In genomic region chr18:13703899-13704298, GRCh38 we compare ENCODE assay signal across 25 cellular contexts. TPM values are rescaled to one million over a fixed set of nuclear protein-coding genes. Genes with fewer than 3 reads are reported as not detected.
DNase-seq lines count a peak whose midpoint lies in the region; ATAC-seq, FAIRE-seq and TF ChIP-seq lines count a peak whose summit lies in the region.
"Had no signal": no experiment of that assay in that cellular context is flagged by ENCODE, and none has a peak within 500 bp of the region (broad histone marks: within the 10 kb centered on the region; RNA-seq: fewer than 3 reads in every experiment).

No MANE protein-coding gene starts in this region.

- no peak for TF ChIP-seq EP300 in K562 (IDR thresholded peaks at IDR 0.05; ENCODE audit: low read length)

- H3K4me2 ChIP-seq in K562 (ENCODE audit: insufficient read depth, low read length), result no peak overlapping the region
- no peak overlapping the region for H3K4me2 ChIP-seq in neuronal stem cell (ENCODE audit: insufficient read depth, low read length, poor library complexity, severe bottlenecking)
- H3K4me2 ChIP-seq: smooth muscle cell had no signal

- H3K23ac ChIP-seq in neuronal stem cell (ENCODE audit: low read depth, low read length, poor library complexity), result no peak overlapping the region

- H3K18ac ChIP-seq in neuronal stem cell (ENCODE audit: low read length), result no peak overlapping the region

- H2BK15ac ChIP-seq in neuronal stem cell (ENCODE audit: low read length), result no peak overlapping the region

- H3K79me1 ChIP-seq in neuronal stem cell (ENCODE audit: low read depth, low read length), result no peaks in the 10 kb centered on the region

- peaks cover 7 to 26% of the 10 kb centered on the region in 2 donors for H3K4me1 Mint-ChIP-seq in effector memory CD8-positive, alpha-beta T cell (ENCODE audit: low read depth in 2 of 2)
- H3K4me1 Mint-ChIP-seq: activated CD8-positive, alpha-beta memory T cell treated with anti-CD3 and anti-CD28 coated beads, Interleukin-2, amount 10 ng/mL, durations not matched to agents 7 days and 5 days had no signal

- H3K4me1 ChIP-seq in K562 (replicated peaks in 1 of 2; ENCODE audit: control insufficient read depth in 2 of 2, insufficient read depth in 2 of 2, low read length in 2 of 2), result no peaks in the 10 kb centered on the region
- no peaks in the 10 kb centered on the region for H3K4me1 ChIP-seq in neuronal stem cell (ENCODE audit: control insufficient read depth in 2 of 2, insufficient read depth in 1 of 2, low read depth in 1 of 2, low read length in 2 of 2)
- H3K4me1 ChIP-seq: tibial artery had no signal

- H3K4me3 ChIP-seq in K562, result no peak overlapping the region
- H3K4me3 ChIP-seq in neuronal stem cell (ENCODE audit: low read length in 2 of 2), result no peak overlapping the region
- H3K4me3 ChIP-seq: esophagus muscularis mucosa, ovary, smooth muscle cell, tibial artery had no signal

- no peak overlapping the region for H3K9ac ChIP-seq in K562 (ENCODE audit: insufficient read depth in 1 of 2, low read depth in 2 of 2, low read length in 2 of 2)
- no peak overlapping the region for H3K9ac ChIP-seq in neuronal stem cell (ENCODE audit: low read depth, low read length, poor library complexity)

- H2BK120ac ChIP-seq in neuronal stem cell (ENCODE audit: low read depth, low read length), result no peak overlapping the region

- no peak for TF ChIP-seq CTCF in K562 (IDR thresholded peaks at IDR 0.05 in 2 of 3, conservative IDR thresholded peaks at IDR 0.05 in 1 of 3; ENCODE audit: insufficient read depth in 2 of 3, low read depth in 1 of 3, low read length in 3 of 3)

- no peaks in the 10 kb centered on the region; the same call in none of the 2 replicates for H3K9me3 ChIP-seq in K562 (replicated peaks; ENCODE audit: control insufficient read depth, insufficient read depth, low read depth, low read length)
- H3K9me3 ChIP-seq in neuronal stem cell (replicated peaks in 1 of 2; ENCODE audit: control insufficient read depth in 2 of 2, insufficient read depth in 1 of 2, low read depth in 1 of 2, low read length in 2 of 2), result peaks cover 2 to 53% of the 10 kb centered on the region in 2 donors
- H3K9me3 ChIP-seq: esophagus muscularis mucosa, ovary had no signal

- in situ Hi-C loops in K562 (cut with MboI), result no loop called here

- no peak overlapping the region for H3K27ac Mint-ChIP-seq in effector memory CD8-positive, alpha-beta T cell
- H3K27ac Mint-ChIP-seq: activated CD8-positive, alpha-beta memory T cell treated with anti-CD3 and anti-CD28 coated beads, Interleukin-2, amount 10 ng/mL, durations not matched to agents 7 days and 5 days; CD4-positive, CD25-positive, alpha-beta regulatory T cell; stimulated activated memory B cell treated with anti-CD40 and anti-IgM and Interleukin-4, amounts not matched to agents 10 μg/mL and 1 μg/mL and 100 μg/mL, for 72 hours had no signal

- H2AK5ac ChIP-seq in neuronal stem cell (ENCODE audit: low read depth, low read length), result no peak overlapping the region

- DNase-seq in NCI-H2227 (lab: John Stamatoyannopoulos, UW; ENCODE audit: unreplicated experiment) (peak; percentile 6), NCI-H2227 treated with DMSO at 0.1 percent for 48 hours (lab: John Stamatoyannopoulos, UW) (no peak), Kasumi-1 (lab: John Stamatoyannopoulos, UW) (peak; percentile 14 to 16), K562 (ENCODE audit: extremely low read depth in 1 of 4, low spot score in 3 of 4) (no peak), neuronal stem cell (ENCODE audit: low spot score) (peak; percentile 3)
- no peak for DNase-seq in activated CD4-positive, alpha-beta T cell treated with anti-CD3 and anti-CD28 coated beads for 1 hour
- no peak for DNase-seq in effector memory CD8-positive, alpha-beta T cell
- DNase-seq: activated CD4-positive, CD25-positive, alpha-beta regulatory T cell; activated CD8-positive, alpha-beta memory T cell treated with anti-CD3 and anti-CD28 coated beads, Interleukin-2, amount 10 ng/mL, durations not matched to agents 7 days and 5 days; activated effector memory CD4-positive, alpha-beta T cell treated with anti-CD3 and anti-CD28 coated beads, Interleukin-2, amount 50 U/mL, for 16 hours; anterior cingulate cortex; cortex of kidney; GF-D8; left colon; NCI-H1694 treated with DMSO at 0.1 percent for 48 hours; NCI-H774; ovary; T-helper 1 cell; tibial artery had no signal

- H3K27me3 ChIP-seq in K562 (ENCODE audit: control insufficient read depth in 2 of 2, insufficient read depth in 2 of 2, low read length in 2 of 2) (no peaks in the 10 kb centered on the region), neuronal stem cell (ENCODE audit: control insufficient read depth in 3 of 3, insufficient read depth in 3 of 3, low read depth in 1 of 3, low read length in 3 of 3) (no peaks in the 10 kb centered on the region)
- H3K27me3 ChIP-seq: esophagus muscularis mucosa, ovary, tibial artery had no signal

- H2AFZ ChIP-seq in K562 (ENCODE audit: low read depth, low read length) (no peak overlapping the region), neuronal stem cell (ENCODE audit: low read length) (no peak overlapping the region)

- no peak for FAIRE-seq in K562 (lab: Jason Lieb, UNC)

- H3K9me1 ChIP-seq in K562 (ENCODE audit: control insufficient read depth, insufficient read depth, low read length), result no peaks in the 10 kb centered on the region

- no TSS peak for BruUV-seq in K562 (replicated peaks; lab: Mats Ljungman, UMichigan)

- no peak overlapping the region for H2BK5ac ChIP-seq in neuronal stem cell (ENCODE audit: low read length)

- CTCF ChIA-PET in K562 (lab: Yijun Ruan, JAX; ENCODE audit: low intra/inter-chr PET ratio), result no interaction called here

- peaks cover 0 to 2% of the 10 kb centered on the region in 2 donors for H3K9me3 Mint-ChIP-seq in effector memory CD8-positive, alpha-beta T cell

- no peak for TF ChIP-seq POLR2A in K562 (conservative IDR thresholded peaks at IDR 0.05)

- 94% methylated on average over 1 of the region's 1 CpG for WGBS in K562 (ENCODE audit: insufficient coverage, low coverage, missing lambda C conversion rate)
- WGBS in neuronal stem cell (ENCODE audit: extremely low coverage in 2 of 2, insufficient read length in 2 of 2, insufficient replicate concordance in 1 of 2), 2 donors, result no CpG with 5 or more reads among the region's 1 CpG

- peaks cover 2% of the 10 kb centered on the region; the same call in 1 of the 3 replicates for H3K36me3 ChIP-seq in K562 (ENCODE audit: control insufficient read depth, insufficient read depth, low read length)
- H3K36me3 ChIP-seq in neuronal stem cell (replicated peaks in 1 of 2; ENCODE audit: control insufficient read depth in 2 of 2, insufficient read depth in 2 of 2, low read length in 2 of 2), result no peaks in the 10 kb centered on the region
- H3K36me3 ChIP-seq: esophagus muscularis mucosa, ovary, tibial artery had no signal

- no peak overlapping the region for H4K8ac ChIP-seq in neuronal stem cell (ENCODE audit: low read depth, low read length)

- no peak for TF ChIP-seq RAD21 in K562 (CRISPR knock-in tag; conservative IDR thresholded peaks at IDR 0.05 in 1 of 2, IDR thresholded peaks at IDR 0.05 in 1 of 2)

- H3K4me3 Mint-ChIP-seq in effector memory CD8-positive, alpha-beta T cell, result no peak overlapping the region
- H3K4me3 Mint-ChIP-seq: activated CD8-positive, alpha-beta memory T cell treated with anti-CD3 and anti-CD28 coated beads, Interleukin-2, amount 10 ng/mL, durations not matched to agents 7 days and 5 days; CD4-positive, CD25-positive, alpha-beta regulatory T cell; stimulated activated memory B cell treated with anti-CD40 and anti-IgM and Interleukin-4, amounts not matched to agents 10 μg/mL and 1 μg/mL and 100 μg/mL, for 72 hours had no signal

- H3K27ac ChIP-seq in K562 (ENCODE audit: extremely low read depth, low read depth, low read length), result no peak overlapping the region
- no peak overlapping the region for H3K27ac ChIP-seq in neuronal stem cell (replicated peaks; ENCODE audit: low read length)
- H3K27ac ChIP-seq: esophagus muscularis mucosa, HL-60, ovary, tibial artery had no signal

- no peak overlapping the region for H2BK12ac ChIP-seq in neuronal stem cell (ENCODE audit: low read length)

- H3K27me3 Mint-ChIP-seq in effector memory CD8-positive, alpha-beta T cell, result no peaks in the 10 kb centered on the region
- H3K27me3 Mint-ChIP-seq: activated CD8-positive, alpha-beta memory T cell treated with anti-CD3 and anti-CD28 coated beads, Interleukin-2, amount 10 ng/mL, durations not matched to agents 7 days and 5 days; CD4-positive, CD25-positive, alpha-beta regulatory T cell; stimulated activated memory B cell treated with anti-CD40 and anti-IgM and Interleukin-4, amounts not matched to agents 10 μg/mL and 1 μg/mL and 100 μg/mL, for 72 hours had no signal

- no peaks in the 10 kb centered on the region for H3K36me3 Mint-ChIP-seq in effector memory CD8-positive, alpha-beta T cell (ENCODE audit: insufficient read depth)

- no peak overlapping the region for H3K4ac ChIP-seq in neuronal stem cell (ENCODE audit: low read length)

- POLR2A ChIA-PET in K562 (lab: Yijun Ruan, JAX), result interaction anchor here (1.2 to 1.6 kb wide), 2 partner anchors 9 to 22 kb away, joined by 3 to 6 read pairs; partner anchors contain the start of gene FAM210A

- no peaks in the 10 kb centered on the region; the same call in 1 of the 2 replicates for H4K20me1 ChIP-seq in K562 (replicated peaks; ENCODE audit: control insufficient read depth, insufficient read depth, low read length)

- peaks cover 95% of the 10 kb centered on the region for H3K79me2 ChIP-seq in K562 (ENCODE audit: control insufficient read depth, insufficient read depth, low read length)

- no peak overlapping the region for H3K14ac ChIP-seq in neuronal stem cell (ENCODE audit: low read length)

- ATAC-seq in K562 (no peak), HG03520 (IDR thresholded peaks at IDR 0.05; ENCODE audit: unreplicated experiment) (no peak)
- no peak for ATAC-seq in effector memory CD8-positive, alpha-beta T cell (replicated peaks)
- ATAC-seq: activated CD8-positive, alpha-beta memory T cell treated with anti-CD3 and anti-CD28 coated beads, Interleukin-2, amount 10 ng/mL, durations not matched to agents 7 days and 5 days; left colon; stimulated activated memory B cell treated with anti-CD40 and anti-IgM and Interleukin-4, amounts not matched to agents 10 μg/mL and 1 μg/mL and 100 μg/mL, for 72 hours had no signal

- intact Hi-C loops in K562 (cut with micrococcal nuclease), result no loop called here

- no peak overlapping the region for H4K91ac ChIP-seq in neuronal stem cell (ENCODE audit: low read depth, low read length, poor library complexity)

RNA-seq across cellular contexts. Expression of gene FAM210A, which starts 22.5 kb away (rescaled TPM):
- 23.5 and 25.4 TPM in 2 replicates for total RNA-seq in K562 (2011; cell fraction: chromatin; rRNA removed; ENCODE audit: low replicate concordance)
- total RNA-seq in K562 (2011; cell fraction: nucleolus; rRNA removed), result 9.7 and 12.6 TPM in 2 replicates
- 16.1 and 19.7 TPM in 2 replicates for total RNA-seq in K562 (2011; cell fraction: nucleoplasm; rRNA removed)
- total RNA-seq in K562 (2014; rRNA removed), result 19.1 and 23.1 TPM in 2 replicates
- total RNA-seq in K562 (2014; rRNA removed; fragmentation: Illumina TruSeq; extraction: Trizol), result 21.2 and 25.3 TPM in 2 replicates
- 15.6 and 18.3 TPM in 2 replicates for total RNA-seq in K562 (2015; rRNA removed; fragmentation: Illumina TruSeq; extraction: Trizol)
- total RNA-seq in K562 (2021), result 24.4 and 24.9 TPM in 2 replicates
- polyA plus RNA-seq in K562 (2011; rRNA removed), result 30.5 and 41.7 TPM in 2 replicates
- polyA plus RNA-seq in K562 (2011; cell fraction: cytosol; rRNA removed), result 18.8 and 20.8 TPM in 2 replicates
- 13.2 and 13.6 TPM in 2 replicates for polyA plus RNA-seq in K562 (2011; cell fraction: nucleus; rRNA removed)
- 12.6 and 16.0 TPM in 2 replicates for polyA plus RNA-seq in K562 (2012)
- 17.4 and 20.0 TPM in 2 replicates for polyA plus RNA-seq in K562 (2014; fragmentation: Illumina TruSeq; extraction: Trizol)
- 10 to 100 TPM in 1 of 2 experiments, 1 to 10 TPM in 1; 8.3 to 11.2 TPM for polyA plus RNA-seq in K562 (2014; fragmentation: Nextera tagmentation; extraction: Ambion mirVana)
- 17.4 and 19.8 TPM in 2 replicates for polyA plus RNA-seq in K562 (2014; rRNA removed)
- 40.6 and 47.1 TPM in 2 replicates for polyA minus RNA-seq in K562 (2011; rRNA and poly(A)+ RNA removed)
- polyA minus RNA-seq in K562 (2011; cell fraction: cytosol; rRNA and poly(A)+ RNA removed), result 16.2 and 23.9 TPM in 2 replicates
- 5.5 and 13.2 TPM in 2 replicates for polyA minus RNA-seq in K562 (2011; cell fraction: nucleus; rRNA and poly(A)+ RNA removed)
- 7.0 TPM for polyA plus RNA-seq in neuronal stem cell (2013, experiment 1 of 2)
- 7.2 TPM for polyA plus RNA-seq in neuronal stem cell (2013, experiment 2 of 2)

RNA-seq across cellular contexts. Expression of gene RNMT, which starts 22.6 kb away (rescaled TPM):
- 11.6 and 53.5 TPM in 2 replicates for total RNA-seq in K562 (2011; cell fraction: chromatin; rRNA removed; ENCODE audit: low replicate concordance)
- total RNA-seq in K562 (2011; cell fraction: nucleolus; rRNA removed), result 7.5 and 9.5 TPM in 2 replicates
- 25.2 and 39.1 TPM in 2 replicates for total RNA-seq in K562 (2011; cell fraction: nucleoplasm; rRNA removed)
- total RNA-seq in K562 (2014; rRNA removed), result 15.7 and 20.2 TPM in 2 replicates
- 41.2 and 49.7 TPM in 2 replicates for total RNA-seq in K562 (2014; rRNA removed; fragmentation: Illumina TruSeq; extraction: Trizol)
- total RNA-seq in K562 (2015; rRNA removed; fragmentation: Illumina TruSeq; extraction: Trizol), result 26.7 and 28.3 TPM in 2 replicates
- total RNA-seq in K562 (2021), result 37.5 and 41.4 TPM in 2 replicates
- polyA plus RNA-seq in K562 (2011; rRNA removed), result 31.6 and 34.1 TPM in 2 replicates
- 14.1 and 24.1 TPM in 2 replicates for polyA plus RNA-seq in K562 (2011; cell fraction: cytosol; rRNA removed)
- 43.9 and 56.8 TPM in 2 replicates for polyA plus RNA-seq in K562 (2011; cell fraction: nucleus; rRNA removed)
- polyA plus RNA-seq in K562 (2012), result 24.7 and 28.9 TPM in 2 replicates
- polyA plus RNA-seq in K562 (2014; fragmentation: Illumina TruSeq; extraction: Trizol), result 33.1 and 33.8 TPM in 2 replicates
- polyA plus RNA-seq in K562 (2014; fragmentation: Nextera tagmentation; extraction: Ambion mirVana), result 10 to 100 TPM; 40.0 to 63.4 TPM
- polyA plus RNA-seq in K562 (2014; rRNA removed), result 21.7 and 24.1 TPM in 2 replicates
- polyA minus RNA-seq in K562 (2011; rRNA and poly(A)+ RNA removed), result 23.8 and 31.0 TPM in 2 replicates
- 12.9 TPM in 2 replicates for polyA minus RNA-seq in K562 (2011; cell fraction: cytosol; rRNA and poly(A)+ RNA removed)
- polyA minus RNA-seq in K562 (2011; cell fraction: nucleus; rRNA and poly(A)+ RNA removed), result 11.7 and 27.5 TPM in 2 replicates
- 42.4 TPM for polyA plus RNA-seq in neuronal stem cell (2013, experiment 1 of 2)
- polyA plus RNA-seq in neuronal stem cell (2013, experiment 2 of 2), result 43.5 TPM

Comparison
In these comparisons a context has a peak if more than half of its experiments do, and no peak if none do; other contexts are left out.
1. DNase-seq: peak in NCI-H2227 (single experiment), Kasumi-1 (2 of 2) and neuronal stem cell (single experiment); none in NCI-H2227 treated with DMSO at 0.1 percent for 48 hours (single experiment), K562 (0 of 4), activated CD4-positive, alpha-beta T cell treated with anti-CD3 and anti-CD28 coated beads for 1 hour (single experiment) and effector memory CD8-positive, alpha-beta T cell (0 of 3).